25 cellular contexts compared by ENCODE assay signal in the genomic region with DNA sequence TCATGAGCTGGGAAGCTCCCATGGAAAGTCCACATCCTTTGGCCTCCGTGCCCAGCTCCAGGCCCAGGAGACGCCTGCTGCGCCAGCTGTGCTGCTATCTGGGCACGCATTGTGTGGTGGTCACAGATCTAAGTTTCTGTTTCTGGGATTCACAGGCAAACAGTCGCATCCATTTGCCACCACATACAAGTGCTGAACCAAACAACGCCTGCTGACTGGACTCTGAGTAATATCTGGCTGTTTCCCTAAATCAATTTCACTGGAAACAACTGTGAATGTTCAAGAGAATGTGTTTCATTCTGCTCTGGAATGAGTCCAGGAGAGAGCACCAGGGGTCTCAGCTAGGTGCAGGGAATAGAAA. TPM values are rescaled to one million over a fixed set of nuclear protein-coding genes. Genes with fewer than 3 reads are reported as not detected.
DNase-seq lines count a peak whose midpoint lies in the region; TF ChIP-seq lines count a peak whose summit lies in the region.
"Had no signal": no experiment of that assay in that cellular context is flagged by ENCODE, and none has a peak within 500 bp of the region (broad histone marks: within the 10 kb centered on the region; RNA-seq: fewer than 3 reads in every experiment).

No MANE protein-coding gene starts in this region.

- no peak overlapping the region for H3K4me3 ChIP-seq in choroid plexus epithelial cell (ENCODE audit: low read depth, low read length)
- H3K4me3 ChIP-seq in skeletal muscle cell (ENCODE audit: low read depth, low read length): no peak overlapping the region
- H3K4me3 ChIP-seq in ovary: no peak overlapping the region
- no peak overlapping the region for H3K4me3 ChIP-seq in esophagus squamous epithelium
- H3K4me3 ChIP-seq: body of pancreas, gastroesophageal sphincter, right lobe of liver, upper lobe of left lung had no signal

- peaks cover 15% of the 10 kb centered on the region for H3K27me3 Mint-ChIP-seq in HFFc6 (ENCODE audit: insufficient read depth)
- H3K27me3 Mint-ChIP-seq: activated naive CD8-positive, alpha-beta T cell; activated T-helper 17 cell treated with anti-CD3 and anti-CD28 coated beads, Interleukin-2, amount 50 U/mL, for 72 hours had no signal

- H3K9me3 Mint-ChIP-seq in HFFc6: peaks cover 5% of the 10 kb centered on the region; the same call in 1 of the 2 replicates
- H3K9me3 Mint-ChIP-seq: activated T-helper 17 cell treated with anti-CD3 and anti-CD28 coated beads, Interleukin-2, amount 50 U/mL, for 72 hours; CD8-positive, alpha-beta T cell had no signal

- H3K36me3 ChIP-seq in ovary: no peaks in the 10 kb centered on the region
- no peaks in the 10 kb centered on the region for H3K36me3 ChIP-seq in esophagus squamous epithelium
- H3K36me3 ChIP-seq: gastroesophageal sphincter, right lobe of liver, upper lobe of left lung had no signal

- WGBS in ovary, 3 donors: 88 to 93% (median 92%) methylated on average over 6 of the region's 6 CpGs
- 90% methylated on average over 2 to 6 of the region's 6 CpGs for WGBS in esophagus squamous epithelium, 2 donors

- H3K4me1 Mint-ChIP-seq in HFFc6 (ENCODE audit: low read depth): peaks cover 13% of the 10 kb centered on the region
- H3K4me1 Mint-ChIP-seq: WTC11 had no signal

- no peak overlapping the region for H3K27ac Mint-ChIP-seq in HFFc6
- H3K27ac Mint-ChIP-seq: activated naive CD8-positive, alpha-beta T cell; activated T-helper 17 cell treated with anti-CD3 and anti-CD28 coated beads, Interleukin-2, amount 50 U/mL, for 72 hours; CD8-positive, alpha-beta T cell; WTC11 had no signal

- TF ChIP-seq EP300 in ovary (IDR thresholded peaks at IDR 0.05): no peak

- intact Hi-C loops in ovary (cut with DNase I): no loop called here
- intact Hi-C loops in esophagus squamous epithelium (cut with DNase I): no loop called here

- H3K4me1 ChIP-seq in ovary (ENCODE audit: insufficient read depth): no peaks in the 10 kb centered on the region
- no peaks in the 10 kb centered on the region for H3K4me1 ChIP-seq in esophagus squamous epithelium
- H3K4me1 ChIP-seq: body of pancreas, gastroesophageal sphincter, right lobe of liver, upper lobe of left lung had no signal

- peak overlapping the region; percentile 51; the same call in 1 of the 2 replicates for H3K4me3 Mint-ChIP-seq in HFFc6
- H3K4me3 Mint-ChIP-seq: activated naive CD8-positive, alpha-beta T cell; activated T-helper 17 cell treated with anti-CD3 and anti-CD28 coated beads, Interleukin-2, amount 50 U/mL, for 72 hours; CD8-positive, alpha-beta T cell; WTC11 had no signal

- no peak for TF ChIP-seq POLR2A in ovary (IDR thresholded peaks at IDR 0.05)
- TF ChIP-seq POLR2A in esophagus squamous epithelium (IDR thresholded peaks at IDR 0.05): no peak

- H3K36me3 Mint-ChIP-seq in HFFc6 (ENCODE audit: low read depth): no peaks in the 10 kb centered on the region
- H3K36me3 Mint-ChIP-seq: activated naive CD8-positive, alpha-beta T cell; CD8-positive, alpha-beta T cell; WTC11 had no signal

- H3K27ac ChIP-seq in ovary (no peak overlapping the region), esophagus squamous epithelium (no peak overlapping the region)
- H3K27ac ChIP-seq: body of pancreas, gastroesophageal sphincter, right lobe of liver, upper lobe of left lung had no signal

- H3K27me3 ChIP-seq in ovary (no peaks in the 10 kb centered on the region), esophagus squamous epithelium (peaks cover 0 to 13% (median 0%) of the 10 kb centered on the region in 4 donors)
- H3K27me3 ChIP-seq: body of pancreas, right lobe of liver, upper lobe of left lung had no signal

- TF ChIP-seq CTCF in HFFc6 (IDR thresholded peaks at IDR 0.05): no peak
- no peak for TF ChIP-seq CTCF in choroid plexus epithelial cell (conservative IDR thresholded peaks at IDR 0.05; ENCODE audit: low read depth, low read length)
- no peak for TF ChIP-seq CTCF in ovary (IDR thresholded peaks at IDR 0.05)
- no peak for TF ChIP-seq CTCF in esophagus squamous epithelium (IDR thresholded peaks at IDR 0.05)

- peak; percentile 15 for DNase-seq in ELR (ENCODE audit: low read depth)
- DNase-seq in HFFc6: no peak
- peak; percentile 29 for DNase-seq in choroid plexus epithelial cell (ENCODE audit: low read depth)
- DNase-seq in skeletal muscle cell (ENCODE audit: low read depth): peak; percentile 5
- DNase-seq in T-helper 9 cell: no peak
- DNase-seq in activated effector memory CD4-positive, alpha-beta T cell treated with anti-CD3 and anti-CD28 coated beads, Interleukin-2, amount 50 U/mL, for 16 hours: no peak
- no peak for DNase-seq in ovary
- DNase-seq in esophagus squamous epithelium (lab: John Stamatoyannopoulos, UW): no peak
- DNase-seq: activated CD4-positive, alpha-beta T cell treated with anti-CD3 and anti-CD28 coated beads, Interleukin-2, amount 50 U/mL, for 1 hour; activated CD8-positive, alpha-beta memory T cell treated with anti-CD3 and anti-CD28 coated beads, Interleukin-2, amount 50 U/mL, for 48 hours; body of pancreas; CD8-positive, alpha-beta T cell; effector CD4-positive, alpha-beta T cell; GF-D8; islet precursor cell; NCI-H2081 treated with DMSO at 0.1 percent for 48 hours; NCI-H774; right lobe of liver; stimulated activated CD8-positive, alpha-beta memory T cell treated with anti-CD3 and anti-CD28 coated beads, Interleukin-4, amount 100 ng/mL, for 48 hours; T1000 had no signal

- H3K9me3 ChIP-seq in ovary (no peaks in the 10 kb centered on the region), esophagus squamous epithelium (no peaks in the 10 kb centered on the region)
- H3K9me3 ChIP-seq: body of pancreas, gastroesophageal sphincter, right lobe of liver, upper lobe of left lung had no signal

RNA-seq across cellular contexts. Expression of a gene that starts 45.5 kb away (rescaled TPM):
- not detected for total RNA-seq in HFFc6 (2021; fragmentation: NEBNext Ultra II Directional; extraction: Animal tissue kit (Norgen Biotek cat#: 25700))
- total RNA-seq in ovary (10 to 100 TPM in 1 of 7 donors, 1 to 10 TPM in 4, under 1 TPM in 2; 0.38 to 20.7 (median 1.0) TPM), esophagus squamous epithelium (1 to 10 TPM in 2 of 4 donors, under 1 TPM in 2; 0.40 to 1.9 (median 1.2) TPM)
- polyA plus RNA-seq in ovary: 1 to 10 TPM in 1 of 2 donors, under 1 TPM in 1; 0.12 to 1.5 TPM

Comparison
In these comparisons a context has a peak if more than half of its experiments do, and no peak if none do; other contexts are left out.
1. DNase-seq: peak in ELR (single experiment), choroid plexus epithelial cell (single experiment) and skeletal muscle cell (single experiment); none in HFFc6 (single experiment), T-helper 9 cell (single experiment), activated effector memory CD4-positive, alpha-beta T cell treated with anti-CD3 and anti-CD28 coated beads, Interleukin-2, amount 50 U/mL, for 16 hours (single experiment), ovary (0 of 5) and esophagus squamous epithelium (single experiment).